ENCODE assay signal across 22 cellular contexts in genomic region chr3:197259096-197259495, GRCh38.
"Had no signal": no experiment of that assay in that cellular context is flagged by ENCODE, and none has a peak within 500 bp of the region (broad histone marks: within the 10 kb centered on the region; RNA-seq: fewer than 3 reads in every experiment).

No MANE protein-coding gene starts in this region.

- H3K4me3 Mint-ChIP-seq: activated naive CD4-positive, alpha-beta T cell treated with anti-CD3 and anti-CD28 coated beads, Interleukin-2, amount 10 ng/mL, durations not matched to agents 7 days and 5 days; endodermal cell; memory B cell; T-helper 1 cell treated with Interleukin-12 subunit alpha and Interleukin-12 subunit beta and Interleukin-4 antibody, amounts not matched to agents 30 μg/mL and 1 μg/mL, for 36 hours had no signal

- H3K9me3 Mint-ChIP-seq: activated naive CD4-positive, alpha-beta T cell treated with anti-CD3 and anti-CD28 coated beads, Interleukin-2, amount 10 ng/mL, durations not matched to agents 7 days and 5 days; endodermal cell; memory B cell; naive thymus-derived CD4-positive, alpha-beta T cell; T-helper 1 cell treated with Interleukin-12 subunit alpha and Interleukin-12 subunit beta and Interleukin-4 antibody, amounts not matched to agents 30 μg/mL and 1 μg/mL, for 36 hours had no signal

- H3K9me3 ChIP-seq: esophagus muscularis mucosa, heart right ventricle, right lobe of liver, thoracic aorta had no signal

- ATAC-seq: activated CD4-positive, CD25-positive, alpha-beta regulatory T cell treated with anti-CD3 and anti-CD28 coated beads, Interleukin-2, amount 50 U/mL, for 24 hours; foreskin keratinocyte; heart right ventricle; naive thymus-derived CD4-positive, alpha-beta T cell; right lobe of liver had no signal

- H3K36me3 Mint-ChIP-seq: memory B cell had no signal

- H3K27ac Mint-ChIP-seq: activated naive CD4-positive, alpha-beta T cell treated with anti-CD3 and anti-CD28 coated beads, Interleukin-2, amount 10 ng/mL, durations not matched to agents 7 days and 5 days; endodermal cell; memory B cell; T-helper 1 cell treated with Interleukin-12 subunit alpha and Interleukin-12 subunit beta and Interleukin-4 antibody, amounts not matched to agents 30 μg/mL and 1 μg/mL, for 36 hours had no signal

- DNase-seq: activated CD4-positive, alpha-beta T cell treated with anti-CD3 and anti-CD28 coated beads for 48 hours; activated CD4-positive, alpha-beta T cell treated with anti-CD3 and anti-CD28 coated beads, Interleukin-2, amount 50 U/mL, for 48 hours; activated CD8-positive, alpha-beta memory T cell treated with anti-CD3 and anti-CD28 coated beads for 24 hours; activated gamma-delta T cell; activated naive CD4-positive, alpha-beta T cell treated with anti-CD3 and anti-CD28 coated beads, Interleukin-2, amount 10 ng/mL, durations not matched to agents 7 days and 5 days; cortex of kidney; endodermal cell; foreskin keratinocyte; heart right ventricle; midbrain; naive thymus-derived CD4-positive, alpha-beta T cell; right lobe of liver; stimulated activated CD4-positive, alpha-beta T cell treated with anti-CD3 and anti-CD28 coated beads, Interleukin-2, amount 100 ng/mL, for 48 hours; T1000; trophoblast cell; WERI-Rb-1 had no signal

- H3K36me3 ChIP-seq: esophagus muscularis mucosa, WERI-Rb-1 had no signal

- H3K4me3 ChIP-seq: esophagus muscularis mucosa, heart right ventricle, right lobe of liver, thoracic aorta had no signal

- FAIRE-seq: urothelium cell line had no signal

- H3K27ac ChIP-seq: esophagus muscularis mucosa, foreskin keratinocyte, heart right ventricle, right lobe of liver, thoracic aorta, WERI-Rb-1 had no signal

- H3K27me3 ChIP-seq: esophagus muscularis mucosa, foreskin keratinocyte, heart right ventricle, right lobe of liver had no signal

- H3K27me3 Mint-ChIP-seq: activated naive CD4-positive, alpha-beta T cell treated with anti-CD3 and anti-CD28 coated beads, Interleukin-2, amount 10 ng/mL, durations not matched to agents 7 days and 5 days; memory B cell; naive thymus-derived CD4-positive, alpha-beta T cell had no signal
